Comparison of ENCODE assay signal across 1 cellular context in genomic region chr11:119377112-119377901, GRCh38.
TF ChIP-seq lines count a peak whose summit lies in the region.

No MANE protein-coding gene starts in this region.

TF ChIP-seq in H1, 55 proteins besides CTCF, POLR2A, EP300 and RAD21:
- TF ChIP-seq TAF7 (optimal IDR thresholded peaks at IDR 0.05; ENCODE audit: borderline replicate concordance, low read depth, low read length) (no peak), SIN3A (conservative IDR thresholded peaks at IDR 0.05 in 1 of 2, IDR thresholded peaks at IDR 0.05 in 1 of 2; ENCODE audit: low read depth in 1 of 2, low read length in 2 of 2) (no peak), POU5F1 (IDR thresholded peaks at IDR 0.05; ENCODE audit: low read depth, low read length) (no peak), SUZ12 (IDR thresholded peaks at IDR 0.05; ENCODE audit: low read length) (no peak), CBX8 (IDR thresholded peaks at IDR 0.05; ENCODE audit: borderline replicate concordance, low read depth, low read length) (no peak), CBX5 (IDR thresholded peaks at IDR 0.05; ENCODE audit: low read depth, low read length) (no peak), CREB1 (IDR thresholded peaks at IDR 0.05) (no peak), RBBP5 (IDR thresholded peaks at IDR 0.05; ENCODE audit: borderline replicate concordance, low read depth, low read length) (no peak), TAF1 (IDR thresholded peaks at IDR 0.05; ENCODE audit: low read depth, low read length) (no peak), KDM5A (IDR thresholded peaks at IDR 0.05; ENCODE audit: low read length) (no peak), GABPA (IDR thresholded peaks at IDR 0.05; ENCODE audit: borderline replicate concordance, insufficient read depth, low read length) (no peak), JUN (IDR thresholded peaks at IDR 0.05; ENCODE audit: low read depth, low read length) (no peak), SIX5 (IDR thresholded peaks at IDR 0.05; ENCODE audit: low read depth, low read length) (no peak), HDAC2 (IDR thresholded peaks at IDR 0.05; ENCODE audit: borderline replicate concordance in 1 of 2, low read depth in 2 of 2, low read length in 2 of 2) (no peak), SRF (IDR thresholded peaks at IDR 0.05; ENCODE audit: low read depth, low read length) (no peak)
- TF ChIP-seq, protein P1, sequence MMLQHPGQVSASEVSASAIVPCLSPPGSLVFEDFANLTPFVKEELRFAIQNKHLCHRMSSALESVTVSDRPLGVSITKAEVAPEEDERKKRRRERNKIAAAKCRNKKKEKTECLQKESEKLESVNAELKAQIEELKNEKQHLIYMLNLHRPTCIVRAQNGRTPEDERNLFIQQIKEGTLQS (IDR thresholded peaks at IDR 0.05; ENCODE audit: insufficient read depth, low read depth, low read length) = no peak
